Comparison of ENCODE assay signal across 8 cellular contexts in the genomic region with DNA sequence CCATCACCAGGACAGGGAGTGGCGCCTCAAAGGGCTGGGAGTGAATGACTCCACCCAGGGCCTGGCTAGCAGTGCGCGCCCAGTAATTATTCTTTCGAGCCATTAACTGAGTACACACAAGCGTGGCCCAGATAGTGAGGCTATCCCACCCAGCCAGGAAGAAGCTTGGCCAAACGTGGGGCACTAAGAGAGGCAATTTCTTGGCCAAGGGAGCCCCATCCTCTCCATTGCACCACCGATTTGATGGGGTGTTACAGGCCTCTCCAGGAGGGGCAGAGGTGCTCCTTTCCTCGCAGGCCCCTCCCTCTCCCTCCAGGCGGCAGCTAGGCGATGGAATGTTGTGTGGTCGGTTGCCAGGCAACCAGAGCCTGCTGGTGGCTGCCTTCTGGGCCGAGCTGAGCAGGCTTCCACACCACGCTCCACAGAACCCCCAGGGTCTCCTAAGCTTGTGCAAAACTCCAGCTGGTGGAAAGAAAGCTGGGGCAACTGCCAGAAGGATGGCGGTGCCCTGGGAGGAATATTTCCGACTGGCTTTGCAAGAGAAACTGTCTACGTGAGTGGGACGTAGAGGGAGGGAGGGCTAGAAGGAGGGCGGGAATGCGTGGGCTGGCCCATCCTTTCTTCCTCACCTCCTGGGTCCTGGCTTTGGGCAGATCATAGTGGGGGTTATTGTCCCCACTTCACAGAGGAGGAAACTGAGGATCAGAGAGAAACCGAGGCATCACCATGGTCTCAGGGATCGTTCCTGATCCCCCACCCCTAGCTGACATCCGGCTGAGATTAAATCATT. TPM values are rescaled to one million over a fixed set of nuclear protein-coding genes. Genes with fewer than 3 reads are reported as not detected.
DNase-seq lines count a peak whose midpoint lies in the region; ATAC-seq and TF ChIP-seq lines count a peak whose summit lies in the region.

TSS of gene CFAP73 (plus strand) at position 364 of the 790 bp plus-strand sequence. CDS start at position 498, 134 bp downstream.

- DNase-seq in ACHN (peak; percentile 99), HFF-Myc (ENCODE audit: extremely low read depth, low read depth) (peak; percentile 72), OCI-M1 (lab: John Stamatoyannopoulos, UW) (peak; percentile 25), dorsolateral prefrontal cortex (peak; percentile 49 to 86 (median 79)), lung microvascular endothelial cell (ENCODE audit: low read depth in 2 of 2) (peak; percentile 69 to 80), posterior vena cava (ENCODE audit: low spot score) (no peak)
- DNase-seq in stimulated activated naive CD4-positive, alpha-beta T cell treated with Interleukin-2 at 50 U/mL for 16 hours (lab: John Stamatoyannopoulos, UW): no peak

- peak within 1 kb of the TSS in 56 of 59 donors; percentile 16 to 86 (median 74) for H3K27ac ChIP-seq in dorsolateral prefrontal cortex

- intact Hi-C loops in dorsolateral prefrontal cortex (cut with DNase I): loop anchor here (5.0 kb wide), 2 partner anchors 52 to 102 kb away; no protein-coding TSS in a partner anchor
- intact Hi-C loops in posterior vena cava (cut with DNase I): loop anchor here (5.0 to 10.0 kb wide), 2 partner anchors 105 to 107 kb away; no protein-coding TSS in a partner anchor

- in situ Hi-C loops in ACHN (cut with HindIII; ENCODE audit: low pct_ligation_motif_present, low pct_unique_long_range_greater_than_20kb, low sequenced_read_pairs): loop anchor here (25.0 kb wide), 1 partner anchor 87 kb away; the partner anchor contains the start of gene DTX1

- peaks cover 0 to 6% (median 0%) of the 10 kb centered on the region in 45 donors for H3K27me3 ChIP-seq in dorsolateral prefrontal cortex

- TF ChIP-seq CTCF in HFF-Myc (IDR thresholded peaks at IDR 0.05; ENCODE audit: low read depth, low read length, missing control alignments): no peak
- TF ChIP-seq CTCF in dorsolateral prefrontal cortex (IDR thresholded peaks at IDR 0.05 in 54 of 56, conservative IDR thresholded peaks at IDR 0.05 in 2 of 56; ENCODE audit: low read depth in 1 of 56, partially characterized antibody in 56 of 56): peak in 5 of 56 donors; percentile 8 to 24 (median 13)

- ATAC-seq in HG03432 (IDR thresholded peaks at IDR 0.05; ENCODE audit: unreplicated experiment): no peak

- no peak within 1 kb of the TSS; the same call in 1 of the 2 replicates for H3K4me3 ChIP-seq in HFF-Myc (replicated peaks; ENCODE audit: low read depth, low read length)
- peak within 1 kb of the TSS in 37 of 59 donors; percentile 1 to 48 (median 23) for H3K4me3 ChIP-seq in dorsolateral prefrontal cortex

RNA-seq across cellular contexts. Expression of gene CFAP73, which starts in this region (rescaled TPM):
- 1 to 10 TPM in 28 of 120 experiments, under 1 TPM in 66, not detected in 26; 0.31 to 3.5 (median 0.80) TPM for total RNA-seq in dorsolateral prefrontal cortex
- not detected in 2 replicates for total RNA-seq in lung microvascular endothelial cell
- total RNA-seq in posterior vena cava: not detected

Comparison
In these comparisons a context has a peak if more than half of its experiments do, and no peak if none do; other contexts are left out.
1. Peak in DNase-seq in lung microvascular endothelial cell; RNA of the gene not detected or under 1 TPM.
2. DNase-seq: peak in ACHN (single experiment), HFF-Myc (single experiment), OCI-M1 (single experiment) and dorsolateral prefrontal cortex (10 of 10); none in stimulated activated naive CD4-positive, alpha-beta T cell treated with Interleukin-2 at 50 U/mL for 16 hours (single experiment) and posterior vena cava (single experiment).